Comparison of ENCODE assay signal across 26 cellular contexts in the genomic region with DNA sequence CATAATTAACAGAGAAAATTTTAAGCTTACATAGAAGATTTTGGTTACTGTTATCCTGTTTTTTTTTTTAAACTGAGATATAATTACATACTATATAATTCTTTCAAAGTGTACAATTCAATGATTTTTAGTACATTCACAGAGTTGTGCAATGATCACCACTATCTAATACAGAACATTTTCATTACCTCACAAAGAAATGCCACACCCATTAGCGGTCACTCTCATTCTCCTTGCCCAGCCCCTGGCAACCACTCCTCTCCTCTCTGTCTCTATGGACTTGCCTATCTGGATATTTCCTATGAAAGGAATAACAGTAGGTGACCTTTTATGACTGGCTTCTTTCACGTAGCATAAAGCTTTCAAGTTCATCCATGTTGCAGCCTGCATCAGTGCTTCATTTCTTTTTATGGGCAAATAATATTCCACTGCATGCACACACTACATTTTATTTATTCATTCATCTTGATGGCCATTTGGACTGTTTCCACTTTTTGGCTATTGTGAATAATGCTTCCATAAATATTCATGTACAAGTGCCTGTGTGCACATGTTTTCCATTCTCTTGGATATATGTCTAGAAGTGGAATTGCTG. TPM values are rescaled to one million over a fixed set of nuclear protein-coding genes. Genes with fewer than 3 reads are reported as not detected.
DNase-seq lines count a peak whose midpoint lies in the region; ATAC-seq, FAIRE-seq and TF ChIP-seq lines count a peak whose summit lies in the region.
"Had no signal": no experiment of that assay in that cellular context is flagged by ENCODE, and none has a peak within 500 bp of the region (broad histone marks: within the 10 kb centered on the region; RNA-seq: fewer than 3 reads in every experiment).

No MANE protein-coding gene starts in this region.

- H3K36me3 ChIP-seq in ACC112 (ENCODE audit: insufficient read depth, low read length) (peaks cover 31% of the 10 kb centered on the region), rectal smooth muscle tissue (ENCODE audit: control insufficient read depth, insufficient read depth, low read length) (peaks cover 11% of the 10 kb centered on the region), prostate gland (peaks cover 0 to 5% of the 10 kb centered on the region in 2 donors)
- H3K36me3 ChIP-seq: WERI-Rb-1 had no signal

- ATAC-seq in esophagus mucosa (peak; percentile 41), HG03108 (IDR thresholded peaks at IDR 0.05; ENCODE audit: unreplicated experiment) (no peak)
- ATAC-seq: left colon had no signal

- peak; percentile 45 for FAIRE-seq in TTC549 (lab: Jason Lieb, UNC)
- FAIRE-seq in RCC 7860 (lab: Jason Lieb, UNC): no peak
- FAIRE-seq: bronchial epithelial cell, H54 had no signal

- 94% methylated on average over 2 of the region's 2 CpGs for WGBS in prostate gland

- no peak for TF ChIP-seq CTCF in prostate gland (IDR thresholded peaks at IDR 0.05)

- H3K9me3 ChIP-seq in prostate gland: no peaks in the 10 kb centered on the region

- H3K4me1 ChIP-seq in ACC112 (ENCODE audit: control insufficient read depth, insufficient read depth, low read length, unreplicated experiment): peaks cover 22% of the 10 kb centered on the region
- H3K4me1 ChIP-seq in rectal smooth muscle tissue (ENCODE audit: control insufficient read depth, insufficient read depth, low read length): peaks cover 9% of the 10 kb centered on the region
- no peaks in the 10 kb centered on the region for H3K4me1 ChIP-seq in prostate gland (replicated peaks)

- no peak overlapping the region for H2AFZ ChIP-seq in ACC112 (ENCODE audit: low read length, unreplicated experiment)

- no peak for DNase-seq in RCC 7860 (ENCODE audit: low spot score)
- DNase-seq in activated CD4-positive, CD25-positive, alpha-beta regulatory T cell (lab: John Stamatoyannopoulos, UW): no peak
- no peak for DNase-seq in prostate gland (ENCODE audit: low spot score)
- DNase-seq: activated CD4-positive, alpha-beta T cell treated with anti-CD3 and anti-CD28 coated beads, Interleukin-2, amount 50 U/mL, for 1 hour; activated T-cell treated with anti-CD3 and anti-CD28 coated beads, Interleukin-2, amount 50 U/mL, for 48 hours; CD8-positive, alpha-beta memory T cell; dermis blood vessel endothelial cell; DMS153; left colon; NCI-H1105; NCI-H187 treated with DMSO at 0.1 percent for 48 hours; NCI-H2171 treated with DMSO at 0.1 percent for 48 hours; NCI-H524; NK-92 treated with Interleukin-12 subunit alpha and Interleukin-12 subunit beta, amount 100 ng/mL, for 24 hours; posterior cingulate gyrus; SIG-M5; stimulated activated naive CD4-positive, alpha-beta T cell; T-helper 9 cell; WERI-Rb-1 had no signal

- H3K27me3 ChIP-seq in ACC112 (ENCODE audit: insufficient read depth, low read length) (no peaks in the 10 kb centered on the region), rectal smooth muscle tissue (ENCODE audit: control insufficient read depth, insufficient read depth, low read length) (no peaks in the 10 kb centered on the region), prostate gland (replicated peaks; ENCODE audit: insufficient read depth) (no peaks in the 10 kb centered on the region)

- TF ChIP-seq POLR2A in prostate gland (IDR thresholded peaks at IDR 0.05): no peak

- H3K27ac ChIP-seq in ACC112 (ENCODE audit: low read depth, low read length): peak overlapping the region; percentile 36; the same call in 1 of the 2 replicates
- H3K27ac ChIP-seq in rectal smooth muscle tissue (ENCODE audit: low read depth, low read length): peak overlapping the region; percentile 26
- H3K27ac ChIP-seq in prostate gland: no peak overlapping the region
- H3K27ac ChIP-seq: WERI-Rb-1 had no signal

- intact Hi-C loops in prostate gland (cut with DNase I): loop anchor here (5.0 kb wide), 1 partner anchor 42 kb away; a partner anchor contains a TSS

- H3K79me2 ChIP-seq in ACC112 (ENCODE audit: control insufficient read depth, insufficient read depth, low read length, unreplicated experiment): peaks cover 26% of the 10 kb centered on the region

- H3K4me3 ChIP-seq in ACC112 (ENCODE audit: low read depth, low read length) (no peak overlapping the region), rectal smooth muscle tissue (ENCODE audit: low read length) (no peak overlapping the region), prostate gland (no peak overlapping the region)

- H3K9ac ChIP-seq in rectal smooth muscle tissue (ENCODE audit: low read length): no peak overlapping the region

RNA-seq across cellular contexts. Expression of a gene that starts 26.6 kb away (rescaled TPM):
- total RNA-seq in esophagus mucosa (11.6 TPM), prostate gland (10 to 100 TPM; 14.0 to 17.2 TPM)

RNA-seq across cellular contexts. Expression of a gene that starts 26.7 kb away (rescaled TPM):
- total RNA-seq in esophagus mucosa (6.3 TPM), prostate gland (10 to 100 TPM in 1 of 2 donors, 1 to 10 TPM in 1; 5.6 to 11.9 TPM)

RNA-seq across cellular contexts. Expression of a gene that starts 40.8 kb away (rescaled TPM):
- total RNA-seq in esophagus mucosa: 11.3 TPM
- total RNA-seq in prostate gland: 10 to 100 TPM; 11.0 to 21.9 TPM

Comparison
In these comparisons a context has a peak if more than half of its experiments do, and no peak if none do; other contexts are left out.
1. H3K27ac ChIP-seq: peak in ACC112 (single experiment) and rectal smooth muscle tissue (single experiment); none in prostate gland (0 of 2).